ENCODE assay signal across 6 cellular contexts in the genomic region with DNA sequence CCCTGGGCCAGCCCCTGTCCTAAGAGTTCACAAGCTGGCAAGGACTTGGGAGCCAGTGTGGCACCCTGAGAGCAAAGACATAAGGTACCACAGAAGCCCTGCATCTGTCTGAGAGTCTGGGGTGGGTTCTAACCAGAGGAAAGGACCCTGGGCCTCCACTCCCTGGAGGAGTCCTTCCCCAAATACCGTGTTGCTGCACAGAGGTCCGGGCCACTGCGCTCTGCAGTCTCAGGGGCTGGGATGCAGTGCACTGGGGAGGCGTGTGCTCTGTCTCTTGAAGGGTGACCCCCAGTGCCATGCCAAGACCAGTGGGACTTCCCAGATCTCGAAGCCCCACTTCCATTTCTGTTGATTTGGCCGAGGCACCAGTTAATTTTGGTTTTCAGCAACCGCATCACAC. TPM values are rescaled to one million over a fixed set of nuclear protein-coding genes. Genes with fewer than 3 reads are reported as not detected.
DNase-seq lines count a peak whose midpoint lies in the region; ATAC-seq and TF ChIP-seq lines count a peak whose summit lies in the region.
"Had no signal": no experiment of that assay in that cellular context is flagged by ENCODE, and none has a peak within 500 bp of the region (broad histone marks: within the 10 kb centered on the region; RNA-seq: fewer than 3 reads in every experiment).

No MANE protein-coding gene starts in this region.

- H3K4me3 ChIP-seq in OCI-LY3 (ENCODE audit: low read length) (no peak overlapping the region), skin epidermis (no peak overlapping the region), PC-3 (ENCODE audit: low read length) (no peak overlapping the region)

- POLR2A ChIA-PET in PC-3 (lab: Charles Lee; ENCODE audit: unreplicated experiment): no interaction called here

- H3K9ac ChIP-seq in OCI-LY3 (ENCODE audit: low read length): peak overlapping the region; percentile 88; the same call in 1 of the 2 replicates
- H3K9ac ChIP-seq in PC-3 (ENCODE audit: low read length): no peak overlapping the region

- H3K27me3 Mint-ChIP-seq in brain: peaks cover 9% of the 10 kb centered on the region

- ATAC-seq in PC-3: no peak

- H3K4me3 Mint-ChIP-seq in brain: no peak overlapping the region

- H3K4me1 Mint-ChIP-seq in brain: peaks cover 48% of the 10 kb centered on the region

- TF ChIP-seq CTCF in OCI-LY3 (IDR thresholded peaks at IDR 0.05; ENCODE audit: low read depth, low read length): no peak
- no peak for TF ChIP-seq CTCF in brain (conservative IDR thresholded peaks at IDR 0.05)
- no peak for TF ChIP-seq CTCF in PC-3 (conservative IDR thresholded peaks at IDR 0.05; ENCODE audit: low read depth, low read length)

- no peaks in the 10 kb centered on the region for H3K9me2 ChIP-seq in PC-3 (replicated peaks; ENCODE audit: low read length)

- H3K4me1 ChIP-seq in OCI-LY3 (ENCODE audit: low read length): peaks cover 77% of the 10 kb centered on the region
- H3K4me1 ChIP-seq in PC-3 (ENCODE audit: insufficient read depth, low read length): peaks cover 4% of the 10 kb centered on the region; the same call in 1 of the 2 replicates

- H3K27me3 ChIP-seq in OCI-LY3 (ENCODE audit: low read depth, low read length) (no peaks in the 10 kb centered on the region), PC-3 (ENCODE audit: low read length) (no peaks in the 10 kb centered on the region)

- peak overlapping the region; percentile 93 for H3K4me2 ChIP-seq in OCI-LY3 (ENCODE audit: low read length)
- H3K4me2 ChIP-seq in PC-3 (ENCODE audit: low read length): no peak overlapping the region

- intact Hi-C loops in PC-3 (cut with micrococcal nuclease): no loop called here

- peak overlapping the region in 4 of 5 experiments; percentile 95 to 99 (median 96) for H3K27ac Mint-ChIP-seq in brain

- H3F3A ChIP-seq in PC-3 (ENCODE audit: low read length, unreplicated experiment): no peaks in the 10 kb centered on the region

- H2AFZ ChIP-seq in OCI-LY3 (ENCODE audit: low read depth, low read length): no peak overlapping the region
- H2AFZ ChIP-seq in PC-3 (ENCODE audit: low read length): no peak overlapping the region

- BruUV-seq in PC-3 (replicated peaks; lab: Mats Ljungman, UMichigan): no TSS peak

- H3K36me3 Mint-ChIP-seq in brain: no peaks in the 10 kb centered on the region

- H3K27ac ChIP-seq in OCI-LY3 (ENCODE audit: low read length) (peak overlapping the region; percentile 97), skin epidermis (peak overlapping the region in 18 of 21 experiments; percentile 58 to 100 (median 78)), PC-3 (ENCODE audit: low read length) (no peak overlapping the region)

- H3K36me3 ChIP-seq in OCI-LY3 (replicated peaks; ENCODE audit: low read depth, low read length): peaks cover 11% of the 10 kb centered on the region
- no peaks in the 10 kb centered on the region for H3K36me3 ChIP-seq in PC-3 (ENCODE audit: low read depth, low read length)

- H3K9me3 ChIP-seq in OCI-LY3 (ENCODE audit: insufficient read depth, low read length) (no peaks in the 10 kb centered on the region), PC-3 (ENCODE audit: low read length) (no peaks in the 10 kb centered on the region)

- H3K9me3 Mint-ChIP-seq in brain: no peaks in the 10 kb centered on the region

- H4K20me1 ChIP-seq in OCI-LY3 (ENCODE audit: insufficient read depth, low read length): no peaks in the 10 kb centered on the region
- no peaks in the 10 kb centered on the region for H4K20me1 ChIP-seq in PC-3 (ENCODE audit: low read length)

- CTCF ChIA-PET in PC-3 (lab: Charles Lee): no interaction called here

- no peak for DNase-seq in NAMALWA (ENCODE audit: low spot score)
- no peak for DNase-seq in PC-3
- DNase-seq: NCI-H524 treated with DMSO at 0.1 percent for 48 hours had no signal

- H3K79me2 ChIP-seq in OCI-LY3 (ENCODE audit: low read length) (peaks cover 7% of the 10 kb centered on the region), PC-3 (ENCODE audit: low read length) (no peaks in the 10 kb centered on the region)

RNA-seq across cellular contexts. Expression of a gene that starts 4.3 kb away (rescaled TPM):
- 7.6 TPM for polyA plus RNA-seq in brain (ENCODE audit: insufficient read depth, low read depth, low replicate concordance)
- 18.0 and 23.2 TPM in 2 replicates for total RNA-seq in PC-3 (2014; rRNA removed)

RNA-seq across cellular contexts. Expression of a gene that starts 23.4 kb away (rescaled TPM):
- 192 TPM for polyA plus RNA-seq in brain (ENCODE audit: insufficient read depth, low read depth, low replicate concordance)
- 36.9 and 51.3 TPM in 2 replicates for total RNA-seq in PC-3 (2014; rRNA removed)

RNA-seq across cellular contexts. Expression of a gene that starts 26.5 kb away (rescaled TPM):
- polyA plus RNA-seq in brain (ENCODE audit: insufficient read depth, low read depth, low replicate concordance): 41.6 TPM
- 49.1 and 55.7 TPM in 2 replicates for total RNA-seq in PC-3 (2014; rRNA removed)

RNA-seq across cellular contexts. Expression of a gene that starts 40.3 kb away (rescaled TPM):
- 304 TPM for polyA plus RNA-seq in brain (ENCODE audit: insufficient read depth, low read depth, low replicate concordance)
- 1,612 and 2,325 TPM in 2 replicates for total RNA-seq in PC-3 (2014; rRNA removed)

RNA-seq across cellular contexts. Expression of a gene that starts 51.0 kb away (rescaled TPM):
- polyA plus RNA-seq in brain (ENCODE audit: insufficient read depth, low read depth, low replicate concordance): 27.5 TPM
- total RNA-seq in PC-3 (2014; rRNA removed): 32.9 and 45.4 TPM in 2 replicates
